ENCODE assay signal across 22 cellular contexts in the genomic region with DNA sequence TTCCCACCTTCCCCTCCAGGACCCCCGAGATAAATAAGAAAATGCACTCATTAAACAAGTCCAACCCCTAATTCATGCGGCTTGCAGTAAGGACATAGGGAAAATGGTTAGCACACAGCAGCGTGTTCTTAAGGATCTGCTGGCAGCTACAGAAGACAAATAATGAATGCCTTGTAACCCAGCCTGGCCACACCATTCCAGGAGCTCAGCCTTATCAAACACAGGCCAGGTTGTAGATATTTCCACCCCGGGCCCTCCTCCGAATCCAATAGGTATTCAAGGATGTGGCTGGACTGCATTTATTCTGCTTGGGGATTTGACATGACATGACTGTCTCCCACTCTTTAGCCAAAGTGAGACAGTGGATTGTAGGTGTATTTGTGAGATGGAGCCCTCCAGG.
"Had no signal": no experiment of that assay in that cellular context is flagged by ENCODE, and none has a peak within 500 bp of the region (broad histone marks: within the 10 kb centered on the region; RNA-seq: fewer than 3 reads in every experiment).

No MANE protein-coding gene starts in this region.

- H3K9me3 Mint-ChIP-seq: activated naive CD4-positive, alpha-beta T cell treated with anti-CD3 and anti-CD28 coated beads, Interleukin-2, amount 10 ng/mL, durations not matched to agents 7 days and 5 days; activated T-cell treated with anti-CD3 and anti-CD28 coated beads, Interleukin-2, amount 50 U/mL, for 72 hours; natural killer cell treated with Interleukin-12 subunit alpha and Interleukin-12 subunit beta and Interleukin-15 and Interleukin-18, amount 100 ng/mL, for 72 hours; type B pancreatic cell; WTC11 had no signal

- H3K27ac Mint-ChIP-seq: activated naive CD4-positive, alpha-beta T cell treated with anti-CD3 and anti-CD28 coated beads, Interleukin-2, amount 10 ng/mL, durations not matched to agents 7 days and 5 days; activated T-cell treated with anti-CD3 and anti-CD28 coated beads, Interleukin-2, amount 50 U/mL, for 72 hours; type B pancreatic cell had no signal

- DNase-seq: activated CD8-positive, alpha-beta memory T cell treated with anti-CD3 and anti-CD28 coated beads, Interleukin-2, amount 50 U/mL, for 48 hours; activated effector memory CD4-positive, alpha-beta T cell treated with Interleukin-2 at 50 U/mL for 16 hours; activated naive CD4-positive, alpha-beta T cell treated with anti-CD3 and anti-CD28 coated beads, Interleukin-2, amount 10 ng/mL, durations not matched to agents 7 days and 5 days; activated T-cell treated with anti-CD3 and anti-CD28 coated beads, Interleukin-2, amount 50 U/mL, for 72 hours; amygdala; cerebellar nuclear complex; heart left ventricle; left ventricle myocardium superior; mammary epithelial cell; midbrain; posterior cingulate gyrus; sigmoid colon; stimulated activated CD4-positive, alpha-beta T cell treated with anti-CD3 and anti-CD28 coated beads, Interleukin-2, amount 100 ng/mL, for 48 hours; stimulated activated CD8-positive, alpha-beta memory T cell treated with anti-CD3 and anti-CD28 coated beads, Interleukin-4, amount 100 ng/mL, for 48 hours; stimulated activated naive CD4-positive, alpha-beta T cell; T-helper 1 cell; T1000 had no signal

- H3K4me3 ChIP-seq: coronary artery, heart left ventricle, sigmoid colon, thoracic aorta had no signal

- H3K36me3 Mint-ChIP-seq: activated naive CD4-positive, alpha-beta T cell treated with anti-CD3 and anti-CD28 coated beads, Interleukin-2, amount 10 ng/mL, durations not matched to agents 7 days and 5 days; natural killer cell treated with Interleukin-12 subunit alpha and Interleukin-12 subunit beta and Interleukin-15 and Interleukin-18, amount 100 ng/mL, for 72 hours; type B pancreatic cell; WTC11 had no signal

- H3K9me3 ChIP-seq: heart left ventricle, sigmoid colon, thoracic aorta had no signal

- H3K4me3 Mint-ChIP-seq: activated naive CD4-positive, alpha-beta T cell treated with anti-CD3 and anti-CD28 coated beads, Interleukin-2, amount 10 ng/mL, durations not matched to agents 7 days and 5 days; activated T-cell treated with anti-CD3 and anti-CD28 coated beads, Interleukin-2, amount 50 U/mL, for 72 hours; natural killer cell treated with Interleukin-12 subunit alpha and Interleukin-12 subunit beta and Interleukin-15 and Interleukin-18, amount 100 ng/mL, for 72 hours; type B pancreatic cell; WTC11 had no signal

- H3K27me3 ChIP-seq: heart left ventricle, sigmoid colon had no signal

- H3K27me3 Mint-ChIP-seq: activated naive CD4-positive, alpha-beta T cell treated with anti-CD3 and anti-CD28 coated beads, Interleukin-2, amount 10 ng/mL, durations not matched to agents 7 days and 5 days; natural killer cell treated with Interleukin-12 subunit alpha and Interleukin-12 subunit beta and Interleukin-15 and Interleukin-18, amount 100 ng/mL, for 72 hours; type B pancreatic cell had no signal

- ATAC-seq: activated T-cell treated with anti-CD3 and anti-CD28 coated beads, Interleukin-2, amount 50 U/mL, for 72 hours; heart left ventricle; left ventricle myocardium superior; natural killer cell treated with Interleukin-12 subunit alpha and Interleukin-12 subunit beta and Interleukin-15 and Interleukin-18, amount 100 ng/mL, for 72 hours had no signal

- H3K36me3 ChIP-seq: heart left ventricle, sigmoid colon, thoracic aorta had no signal

- H3K27ac ChIP-seq: coronary artery, heart left ventricle, sigmoid colon, thoracic aorta had no signal
